ENCODE assay signal across 1 cellular context in the genomic region with DNA sequence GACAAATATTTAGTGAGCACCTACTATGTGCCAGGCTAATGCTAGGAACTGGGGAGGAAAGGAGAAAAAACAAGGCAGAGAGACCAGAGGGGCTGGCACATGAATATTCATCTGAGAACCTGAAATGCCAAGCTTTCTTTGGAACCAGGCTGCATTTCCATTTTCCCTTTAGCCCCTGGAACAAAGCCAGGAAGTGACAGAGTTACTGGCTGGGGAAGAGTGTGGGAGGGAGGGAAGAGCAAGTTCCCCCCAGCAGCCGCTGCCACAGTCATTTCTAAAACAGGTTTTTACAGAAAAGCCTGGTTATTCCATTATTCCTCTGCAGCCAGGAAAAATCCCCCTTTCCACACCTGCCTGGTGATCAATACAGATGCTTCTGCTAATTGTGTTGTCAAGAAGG.
TF ChIP-seq lines count a peak whose summit lies in the region.

No MANE protein-coding gene starts in this region.

TF ChIP-seq in GM23338, 12 proteins besides CTCF, POLR2A, EP300 and RAD21 (continued from another document):
- TF ChIP-seq ETS1 (IDR thresholded peaks at IDR 0.05) (no peak), CREB1 (CRISPR knock-in tag; IDR thresholded peaks at IDR 0.05; ENCODE audit: low read depth) (no peak)
